Comparison of ENCODE assay signal across 1 cellular context in the genomic region with DNA sequence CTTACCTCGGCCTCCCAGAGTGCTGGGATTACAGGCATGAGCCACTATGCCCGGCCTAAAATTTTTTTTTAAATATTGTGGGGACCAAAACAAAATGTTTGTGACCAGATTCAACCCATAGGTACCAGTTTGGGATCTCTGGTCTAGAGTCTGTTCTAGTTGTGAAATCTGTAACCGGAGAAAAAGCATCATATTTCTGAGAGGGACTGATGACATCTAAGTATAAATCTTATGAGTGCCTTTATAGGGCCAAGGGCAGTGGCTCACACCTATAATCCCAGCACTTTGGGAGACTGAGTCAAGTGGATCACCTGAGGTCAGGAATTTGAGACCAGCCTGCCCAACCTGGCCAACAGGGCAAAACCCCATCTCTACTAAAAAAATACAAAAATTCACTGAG.
TF ChIP-seq lines count a peak whose summit lies in the region.

No MANE protein-coding gene starts in this region.

TF ChIP-seq in GM23338, 12 proteins besides CTCF, POLR2A, EP300 and RAD21:
- TF ChIP-seq, protein P1, sequence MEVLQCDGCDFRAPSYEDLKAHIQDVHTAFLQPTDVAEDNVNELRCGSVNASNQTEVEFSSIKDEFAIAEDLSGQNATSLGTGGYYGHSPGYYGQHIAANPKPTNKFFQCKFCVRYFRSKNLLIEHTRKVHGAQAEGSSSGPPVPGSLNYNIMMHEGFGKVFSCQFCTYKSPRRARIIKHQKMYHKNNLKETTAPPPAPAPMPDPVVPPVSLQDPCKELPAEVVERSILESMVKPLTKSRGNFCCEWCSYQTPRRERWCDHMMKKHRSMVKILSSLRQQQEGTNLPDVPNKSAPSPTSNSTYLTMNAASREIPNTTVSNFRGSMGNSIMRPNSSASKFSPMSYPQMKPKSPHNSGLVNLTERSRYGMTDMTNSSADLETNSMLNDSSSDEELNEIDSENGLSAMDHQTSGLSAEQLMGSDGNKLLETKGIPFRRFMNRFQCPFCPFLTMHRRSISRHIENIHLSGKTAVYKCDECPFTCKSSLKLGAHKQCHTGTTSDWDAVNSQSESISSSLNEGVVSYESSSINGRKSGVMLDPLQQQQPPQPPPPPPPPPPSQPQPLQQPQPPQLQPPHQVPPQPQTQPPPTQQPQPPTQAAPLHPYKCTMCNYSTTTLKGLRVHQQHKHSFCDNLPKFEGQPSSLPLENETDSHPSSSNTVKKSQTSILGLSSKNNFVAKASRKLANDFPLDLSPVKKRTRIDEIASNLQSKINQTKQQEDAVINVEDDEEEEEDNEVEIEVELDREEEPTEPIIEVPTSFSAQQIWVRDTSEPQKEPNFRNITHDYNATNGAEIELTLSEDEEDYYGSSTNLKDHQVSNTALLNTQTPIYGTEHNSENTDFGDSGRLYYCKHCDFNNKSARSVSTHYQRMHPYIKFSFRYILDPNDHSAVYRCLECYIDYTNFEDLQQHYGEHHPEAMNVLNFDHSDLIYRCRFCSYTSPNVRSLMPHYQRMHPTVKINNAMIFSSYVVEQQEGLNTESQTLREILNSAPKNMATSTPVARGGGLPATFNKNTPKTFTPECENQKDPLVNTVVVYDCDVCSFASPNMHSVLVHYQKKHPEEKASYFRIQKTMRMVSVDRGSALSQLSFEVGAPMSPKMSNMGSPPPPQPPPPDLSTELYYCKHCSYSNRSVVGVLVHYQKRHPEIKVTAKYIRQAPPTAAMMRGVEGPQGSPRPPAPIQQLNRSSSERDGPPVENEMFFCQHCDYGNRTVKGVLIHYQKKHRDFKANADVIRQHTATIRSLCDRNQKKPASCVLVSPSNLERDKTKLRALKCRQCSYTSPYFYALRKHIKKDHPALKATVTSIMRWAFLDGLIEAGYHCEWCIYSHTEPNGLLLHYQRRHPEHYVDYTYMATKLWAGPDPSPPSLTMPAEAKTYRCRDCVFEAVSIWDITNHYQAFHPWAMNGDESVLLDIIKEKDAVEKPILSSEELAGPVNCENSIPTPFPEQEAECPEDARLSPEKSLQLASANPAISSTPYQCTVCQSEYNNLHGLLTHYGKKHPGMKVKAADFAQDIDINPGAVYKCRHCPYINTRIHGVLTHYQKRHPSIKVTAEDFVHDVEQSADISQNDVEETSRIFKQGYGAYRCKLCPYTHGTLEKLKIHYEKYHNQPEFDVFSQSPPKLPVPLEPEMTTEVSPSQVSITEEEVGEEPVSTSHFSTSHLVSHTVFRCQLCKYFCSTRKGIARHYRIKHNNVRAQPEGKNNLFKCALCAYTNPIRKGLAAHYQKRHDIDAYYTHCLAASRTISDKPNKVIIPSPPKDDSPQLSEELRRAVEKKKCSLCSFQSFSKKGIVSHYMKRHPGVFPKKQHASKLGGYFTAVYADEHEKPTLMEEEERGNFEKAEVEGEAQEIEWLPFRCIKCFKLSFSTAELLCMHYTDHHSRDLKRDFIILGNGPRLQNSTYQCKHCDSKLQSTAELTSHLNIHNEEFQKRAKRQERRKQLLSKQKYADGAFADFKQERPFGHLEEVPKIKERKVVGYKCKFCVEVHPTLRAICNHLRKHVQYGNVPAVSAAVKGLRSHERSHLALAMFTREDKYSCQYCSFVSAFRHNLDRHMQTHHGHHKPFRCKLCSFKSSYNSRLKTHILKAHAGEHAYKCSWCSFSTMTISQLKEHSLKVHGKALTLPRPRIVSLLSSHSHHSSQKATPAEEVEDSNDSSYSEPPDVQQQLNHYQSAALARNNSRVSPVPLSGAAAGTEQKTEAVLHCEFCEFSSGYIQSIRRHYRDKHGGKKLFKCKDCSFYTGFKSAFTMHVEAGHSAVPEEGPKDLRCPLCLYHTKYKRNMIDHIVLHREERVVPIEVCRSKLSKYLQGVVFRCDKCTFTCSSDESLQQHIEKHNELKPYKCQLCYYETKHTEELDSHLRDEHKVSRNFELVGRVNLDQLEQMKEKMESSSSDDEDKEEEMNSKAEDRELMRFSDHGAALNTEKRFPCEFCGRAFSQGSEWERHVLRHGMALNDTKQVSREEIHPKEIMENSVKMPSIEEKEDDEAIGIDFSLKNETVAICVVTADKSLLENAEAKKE (CRISPR knock-in tag; IDR thresholded peaks at IDR 0.05) = no peak
- no peak for TF ChIP-seq JUNB (IDR thresholded peaks at IDR 0.05; ENCODE audit: unreplicated experiment)
